ENCODE assay signal across 22 cellular contexts in the genomic region with DNA sequence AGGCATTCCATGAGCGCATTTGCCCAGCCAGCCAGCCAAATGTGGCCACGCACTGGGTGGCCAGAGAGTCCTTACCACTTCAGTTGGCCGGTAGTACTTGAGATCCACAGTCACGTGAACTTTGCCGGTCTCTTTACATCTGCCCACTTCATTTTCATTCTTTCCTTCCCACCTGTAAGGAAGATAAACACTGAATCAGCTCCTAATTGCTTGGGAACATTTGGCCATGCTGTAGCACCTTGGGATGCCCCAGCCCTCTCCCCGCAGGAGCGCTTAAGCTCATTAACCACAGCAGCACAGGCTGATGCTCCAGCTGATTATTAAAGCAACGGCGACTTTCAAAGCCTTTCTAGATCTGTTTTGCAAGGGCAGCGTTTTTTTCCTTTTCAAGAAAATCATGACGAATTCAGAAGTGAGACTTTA.
DNase-seq lines count a peak whose midpoint lies in the region; TF ChIP-seq lines count a peak whose summit lies in the region.
"Had no signal": no experiment of that assay in that cellular context is flagged by ENCODE, and none has a peak within 500 bp of the region (broad histone marks: within the 10 kb centered on the region; RNA-seq: fewer than 3 reads in every experiment).

No MANE protein-coding gene starts in this region.

- H3K9me2 ChIP-seq in MM.1S (replicated peaks; ENCODE audit: insufficient read depth, low read length): no peaks in the 10 kb centered on the region

- intact Hi-C loops in prostate gland (cut with DNase I): no loop called here

- no peak for TF ChIP-seq POLR2A in prostate gland (IDR thresholded peaks at IDR 0.05)

- H3K36me3 ChIP-seq in HUES6 (ENCODE audit: control insufficient read depth, insufficient read depth, low read length): no peaks in the 10 kb centered on the region
- no peaks in the 10 kb centered on the region for H3K36me3 ChIP-seq in MM.1S (replicated peaks; ENCODE audit: insufficient read depth, low read length)
- no peaks in the 10 kb centered on the region for H3K36me3 ChIP-seq in prostate gland
- H3K36me3 ChIP-seq: gastrocnemius medialis had no signal

- DNase-seq in NCI-H2029 treated with DMSO at 0.1 percent for 48 hours (lab: John Stamatoyannopoulos, UW): peak; percentile 95
- DNase-seq in NCI-H82 (lab: John Stamatoyannopoulos, UW): peak; percentile 90
- DNase-seq in retina: peak; percentile 52
- no peak for DNase-seq in MM.1S
- no peak for DNase-seq in stimulated activated CD4-positive, alpha-beta T cell treated with anti-CD3 and anti-CD28 coated beads, Interleukin-4, amount 100 ng/mL, for 24 hours
- no peak for DNase-seq in GM13976 (ENCODE audit: low spot score)
- DNase-seq in prostate gland (ENCODE audit: low spot score): no peak
- DNase-seq: activated CD4-positive, alpha-beta memory T cell treated with anti-CD3 and anti-CD28 coated beads, Interleukin-2, amount 10 ng/mL, durations not matched to agents 7 days and 5 days; activated naive CD4-positive, alpha-beta T cell treated with anti-CD3 and anti-CD28 coated beads, Interleukin-2, amount 10 ng/mL, durations not matched to agents 7 days and 5 days; AML-193; Caco-2; cerebellar nuclear complex; effector CD4-positive, alpha-beta T cell; gastrocnemius medialis; GDM1; H9; naive thymus-derived CD8-positive, alpha-beta T cell; PC-3; stimulated activated CD4-positive, alpha-beta T cell treated with anti-CD3 and anti-CD28 coated beads, Interleukin-2, amount 100 ng/mL, for 24 hours; stomach had no signal

- H3K4me2 ChIP-seq in MM.1S (ENCODE audit: low read depth, low read length): no peak overlapping the region

- no peaks in the 10 kb centered on the region for H4K20me1 ChIP-seq in MM.1S (ENCODE audit: insufficient read depth, low read length)

- H3K27ac ChIP-seq in HUES6 (ENCODE audit: low read depth, low read length) (no peak overlapping the region), MM.1S (ENCODE audit: low read length) (no peak overlapping the region), prostate gland (no peak overlapping the region)
- H3K27ac ChIP-seq: gastrocnemius medialis, parathyroid adenoma, stomach had no signal

- H3K9ac ChIP-seq in HUES6 (ENCODE audit: low read length) (peak overlapping the region; percentile 19), MM.1S (ENCODE audit: low read length) (no peak overlapping the region)
- H3K9ac ChIP-seq: parathyroid adenoma had no signal

- H3K9me3 ChIP-seq in HUES6 (ENCODE audit: control insufficient read depth, insufficient read depth, low read depth, low read length): no peaks in the 10 kb centered on the region
- no peaks in the 10 kb centered on the region for H3K9me3 ChIP-seq in MM.1S (replicated peaks; ENCODE audit: insufficient read depth, low read length)
- no peaks in the 10 kb centered on the region for H3K9me3 ChIP-seq in prostate gland
- H3K9me3 ChIP-seq: Caco-2, gastrocnemius medialis had no signal

- TF ChIP-seq CTCF in MM.1S (IDR thresholded peaks at IDR 0.05; ENCODE audit: low read length): no peak
- TF ChIP-seq CTCF in GM13976 (IDR thresholded peaks at IDR 0.05; ENCODE audit: borderline replicate concordance, control extremely low read depth, extremely low read depth, insufficient read depth, missing control alignments): no peak
- TF ChIP-seq CTCF in prostate gland (IDR thresholded peaks at IDR 0.05): no peak

- H3K27me3 ChIP-seq in HUES6 (ENCODE audit: control insufficient read depth, insufficient read depth, low read length) (no peaks in the 10 kb centered on the region), MM.1S (replicated peaks; ENCODE audit: insufficient read depth, low read length) (no peaks in the 10 kb centered on the region), prostate gland (replicated peaks; ENCODE audit: insufficient read depth) (no peaks in the 10 kb centered on the region)
- H3K27me3 ChIP-seq: gastrocnemius medialis, stomach had no signal

- WGBS in prostate gland: 82% methylated on average over 11 of the region's 11 CpGs

- H3K4me3 ChIP-seq in HUES6 (ENCODE audit: low read depth, low read length): no peak overlapping the region
- H3K4me3 ChIP-seq in MM.1S (ENCODE audit: low read length): no peak overlapping the region
- H3K4me3 ChIP-seq in prostate gland: no peak overlapping the region
- H3K4me3 ChIP-seq: gastrocnemius medialis, stomach had no signal

- H3K4me1 ChIP-seq in HUES6 (ENCODE audit: control insufficient read depth, insufficient read depth, low read length): peaks cover 44% of the 10 kb centered on the region
- H3K4me1 ChIP-seq in MM.1S (ENCODE audit: low read length): no peaks in the 10 kb centered on the region
- H3K4me1 ChIP-seq in prostate gland (replicated peaks): no peaks in the 10 kb centered on the region
- H3K4me1 ChIP-seq: gastrocnemius medialis, parathyroid adenoma had no signal

- H3F3A ChIP-seq in MM.1S (ENCODE audit: insufficient read depth, low read length): no peaks in the 10 kb centered on the region

- no peak overlapping the region for H2AFZ ChIP-seq in MM.1S (ENCODE audit: low read length)
- H2AFZ ChIP-seq: parathyroid adenoma had no signal

- H3K79me2 ChIP-seq in MM.1S (ENCODE audit: low read length): no peaks in the 10 kb centered on the region
- H3K79me2 ChIP-seq: parathyroid adenoma had no signal

- in situ Hi-C loops in GM13976 (cut with MboI; ENCODE audit: low sequenced_read_pairs, unreplicated experiment): no loop called here

Comparison
In these comparisons a context has a peak if more than half of its experiments do, and no peak if none do; other contexts are left out.
1. DNase-seq: peak in NCI-H2029 treated with DMSO at 0.1 percent for 48 hours (single experiment), NCI-H82 (single experiment) and retina (single experiment); none in MM.1S (single experiment), stimulated activated CD4-positive, alpha-beta T cell treated with anti-CD3 and anti-CD28 coated beads, Interleukin-4, amount 100 ng/mL, for 24 hours (single experiment), GM13976 (single experiment) and prostate gland (single experiment).